12 cellular contexts compared by ENCODE assay signal in genomic region chr1:36166938-36167910, GRCh38. TPM values are rescaled to one million over a fixed set of nuclear protein-coding genes. Genes with fewer than 3 reads are reported as not detected.
A peak's percentile ranks its signal among the peaks of the same experiment; 100 is the strongest.
DNase-seq lines count a peak whose midpoint lies in the region; ATAC-seq and TF ChIP-seq lines count a peak whose summit lies in the region.
"Had no signal": no experiment of that assay in that cellular context is flagged by ENCODE, and none has a peak within 500 bp of the region (broad histone marks: within the 10 kb centered on the region; RNA-seq: fewer than 3 reads in every experiment).

No MANE protein-coding gene starts in this region.

- TF ChIP-seq CTCF in foreskin keratinocyte (conservative IDR thresholded peaks at IDR 0.05) = no peak
- no peak for TF ChIP-seq CTCF in smooth muscle cell (IDR thresholded peaks at IDR 0.05; ENCODE audit: borderline replicate concordance, insufficient read depth, poor library complexity, severe bottlenecking)
- no peak for TF ChIP-seq CTCF in ascending aorta (IDR thresholded peaks at IDR 0.05)

- H3K27ac ChIP-seq in foreskin keratinocyte (peak overlapping the region; percentile 97), smooth muscle cell (ENCODE audit: low read depth) (peak overlapping the region; percentile 95), ascending aorta (peak overlapping the region in 1 of 2 donors; percentile 44)

- peaks cover 59% of the 10 kb centered on the region for H3K4me1 ChIP-seq in foreskin keratinocyte
- H3K4me1 ChIP-seq in smooth muscle cell (ENCODE audit: low read depth) = no peaks in the 10 kb centered on the region
- H3K4me1 ChIP-seq in ascending aorta = peaks cover 9 to 18% of the 10 kb centered on the region in 2 donors

- H3K4me2 ChIP-seq in smooth muscle cell = no peak overlapping the region

- H2AFZ ChIP-seq in smooth muscle cell (ENCODE audit: low read depth) = no peak overlapping the region

- WGBS in smooth muscle cell (ENCODE audit: low lambda C conversion rate) = 81% methylated on average over 15 of the region's 15 CpGs

- peak in 1 of 2 donors; percentile 20 for ATAC-seq in activated naive CD4-positive, alpha-beta T cell treated with anti-CD3 and anti-CD28 coated beads, Interleukin-2, amount 50 U/mL, for 72 hours
- ATAC-seq in foreskin keratinocyte = peak; percentile 69

- no peak overlapping the region for H3K4me3 ChIP-seq in smooth muscle cell
- no peak overlapping the region for H3K4me3 ChIP-seq in ascending aorta

- no peaks in the 10 kb centered on the region for H3F3A ChIP-seq in smooth muscle cell (ENCODE audit: low read depth)

- H3K27me3 ChIP-seq in foreskin keratinocyte (no peaks in the 10 kb centered on the region), smooth muscle cell (ENCODE audit: low read depth) (no peaks in the 10 kb centered on the region), ascending aorta (no peaks in the 10 kb centered on the region)

- H3K36me3 ChIP-seq in smooth muscle cell (ENCODE audit: low read depth) (no peaks in the 10 kb centered on the region), ascending aorta (peaks cover 15 to 21% of the 10 kb centered on the region in 2 donors)

- H3K4me1 Mint-ChIP-seq in T-helper 1 cell treated with Interleukin-12 subunit alpha and Interleukin-12 subunit beta and Interleukin-4 antibody, amounts not matched to agents 30 μg/mL and 1 μg/mL, for 36 hours (ENCODE audit: low read depth) = peaks cover 34% of the 10 kb centered on the region

- DNase-seq in T-helper 1 cell (no peak), foreskin keratinocyte (peak; percentile 66 to 92), smooth muscle cell (lab: John Stamatoyannopoulos, UW; ENCODE audit: unreplicated experiment) (no peak), ascending aorta (ENCODE audit: low spot score in 2 of 2) (no peak), DMS153 treated with DMSO at 0.1 percent for 48 hours (lab: John Stamatoyannopoulos, UW; ENCODE audit: unreplicated experiment) (no peak), iPS-NIHi7 (ENCODE audit: extremely low spot score) (no peak)
- DNase-seq in activated naive CD4-positive, alpha-beta T cell treated with anti-CD3 and anti-CD28 coated beads, Interleukin-2, amount 50 U/mL, for 72 hours (ENCODE audit: low spot score in 2 of 2) = no peak
- DNase-seq: 8988T; activated CD4-positive, alpha-beta T cell treated with anti-CD3 and anti-CD28 coated beads, Interleukin-2, amount 50 U/mL, for 48 hours; naive B cell; NCI-H446 treated with DMSO at 0.1 percent for 48 hours had no signal

- H3K36me3 Mint-ChIP-seq in T-helper 1 cell treated with Interleukin-12 subunit alpha and Interleukin-12 subunit beta and Interleukin-4 antibody, amounts not matched to agents 30 μg/mL and 1 μg/mL, for 36 hours (ENCODE audit: low read depth) = peaks cover 33% of the 10 kb centered on the region
- peaks cover under 1 to 14% of the 10 kb centered on the region in 2 donors for H3K36me3 Mint-ChIP-seq in activated naive CD4-positive, alpha-beta T cell treated with anti-CD3 and anti-CD28 coated beads, Interleukin-2, amount 50 U/mL, for 72 hours

- peaks cover 98% of the 10 kb centered on the region for H4K20me1 ChIP-seq in smooth muscle cell (ENCODE audit: low read depth)

- intact Hi-C loops in ascending aorta (cut with DNase I) = no loop called here

- no peaks in the 10 kb centered on the region for H3K9me3 ChIP-seq in smooth muscle cell (replicated peaks; ENCODE audit: low read depth)
- H3K9me3 ChIP-seq in ascending aorta = no peaks in the 10 kb centered on the region

- H3K4me3 Mint-ChIP-seq in T-helper 1 cell treated with Interleukin-12 subunit alpha and Interleukin-12 subunit beta and Interleukin-4 antibody, amounts not matched to agents 30 μg/mL and 1 μg/mL, for 36 hours = no peak overlapping the region

- H3K9me3 Mint-ChIP-seq in T-helper 1 cell treated with Interleukin-12 subunit alpha and Interleukin-12 subunit beta and Interleukin-4 antibody, amounts not matched to agents 30 μg/mL and 1 μg/mL, for 36 hours = no peaks in the 10 kb centered on the region
- H3K9me3 Mint-ChIP-seq in activated naive CD4-positive, alpha-beta T cell treated with anti-CD3 and anti-CD28 coated beads, Interleukin-2, amount 50 U/mL, for 72 hours = no peaks in the 10 kb centered on the region

- peaks cover 100% of the 10 kb centered on the region for H3K79me2 ChIP-seq in smooth muscle cell (ENCODE audit: low read depth)

- H3K9ac ChIP-seq in smooth muscle cell (ENCODE audit: low read depth) = peak overlapping the region; percentile 85

- H3K27me3 Mint-ChIP-seq in T-helper 1 cell treated with Interleukin-12 subunit alpha and Interleukin-12 subunit beta and Interleukin-4 antibody, amounts not matched to agents 30 μg/mL and 1 μg/mL, for 36 hours (ENCODE audit: low read depth) = no peaks in the 10 kb centered on the region
- H3K27me3 Mint-ChIP-seq: naive B cell had no signal

- H3K27ac Mint-ChIP-seq in T-helper 1 cell treated with Interleukin-12 subunit alpha and Interleukin-12 subunit beta and Interleukin-4 antibody, amounts not matched to agents 30 μg/mL and 1 μg/mL, for 36 hours = peak overlapping the region; percentile 42
- peak overlapping the region; percentile 73 to 82 for H3K27ac Mint-ChIP-seq in activated naive CD4-positive, alpha-beta T cell treated with anti-CD3 and anti-CD28 coated beads, Interleukin-2, amount 50 U/mL, for 72 hours

RNA-seq across cellular contexts. Expression of gene MAP7D1, which starts 11.3 kb away (rescaled TPM):
- 100 to 1,000 TPM; 112 to 169 TPM for total RNA-seq in activated naive CD4-positive, alpha-beta T cell treated with anti-CD3 and anti-CD28 coated beads, Interleukin-2, amount 50 U/mL, for 72 hours
- total RNA-seq in foreskin keratinocyte (207 and 209 TPM in 2 replicates), smooth muscle cell (102 and 109 TPM in 2 replicates), ascending aorta (209 TPM)
- polyA plus RNA-seq in foreskin keratinocyte (259 and 272 TPM in 2 replicates), smooth muscle cell (169 and 186 TPM in 2 replicates)

RNA-seq across cellular contexts. Expression of gene TRAPPC3, which starts 17.9 kb away (rescaled TPM):
- total RNA-seq in activated naive CD4-positive, alpha-beta T cell treated with anti-CD3 and anti-CD28 coated beads, Interleukin-2, amount 50 U/mL, for 72 hours = 10 to 100 TPM; 43.7 to 55.3 TPM
- 115 and 121 TPM in 2 replicates for total RNA-seq in foreskin keratinocyte
- 142 and 153 TPM in 2 replicates for polyA plus RNA-seq in foreskin keratinocyte
- total RNA-seq in smooth muscle cell = 67.8 and 202 TPM in 2 replicates
- 113 and 114 TPM in 2 replicates for polyA plus RNA-seq in smooth muscle cell
- 52.0 TPM for total RNA-seq in ascending aorta

RNA-seq across cellular contexts. Expression of gene COL8A2, which starts 42.2 kb away (rescaled TPM):
- total RNA-seq in activated naive CD4-positive, alpha-beta T cell treated with anti-CD3 and anti-CD28 coated beads, Interleukin-2, amount 50 U/mL, for 72 hours = under 1 TPM; 0.11 to 0.23 TPM
- total RNA-seq in foreskin keratinocyte (0.68 and 0.78 TPM in 2 replicates), smooth muscle cell (21.7 and 32.9 TPM in 2 replicates), ascending aorta (41.7 TPM)
- polyA plus RNA-seq in foreskin keratinocyte (0.27 and 0.41 TPM in 2 replicates), smooth muscle cell (35.9 and 59.0 TPM in 2 replicates)

RNA-seq across cellular contexts. Expression of gene THRAP3, which starts 57.0 kb away (rescaled TPM):
- total RNA-seq in activated naive CD4-positive, alpha-beta T cell treated with anti-CD3 and anti-CD28 coated beads, Interleukin-2, amount 50 U/mL, for 72 hours = 100 to 1,000 TPM in 1 of 2 donors, 10 to 100 TPM in 1; 96.2 to 153 TPM
- total RNA-seq in foreskin keratinocyte = 108 and 119 TPM in 2 replicates
- 27.9 and 32.6 TPM in 2 replicates for polyA plus RNA-seq in foreskin keratinocyte
- 60.5 and 97.2 TPM in 2 replicates for total RNA-seq in smooth muscle cell
- 44.1 and 45.1 TPM in 2 replicates for polyA plus RNA-seq in smooth muscle cell
- 39.5 TPM for total RNA-seq in ascending aorta

Comparison
In these comparisons a context has a peak if more than half of its experiments do, and no peak if none do; other contexts are left out.
1. DNase-seq: peak in foreskin keratinocyte (2 of 2); none in T-helper 1 cell (0 of 5), activated naive CD4-positive, alpha-beta T cell treated with anti-CD3 and anti-CD28 coated beads, Interleukin-2, amount 50 U/mL, for 72 hours (0 of 2), smooth muscle cell (single experiment), ascending aorta (0 of 2), DMS153 treated with DMSO at 0.1 percent for 48 hours (single experiment) and iPS-NIHi7 (single experiment).
2. RNA of gene COL8A2, which starts 42.2 kb away (total RNA-seq): 41.7 TPM in ascending aorta (single experiment) and 21.7 to 32.9 TPM in smooth muscle cell; 0.68 to 0.78 TPM in foreskin keratinocyte and 0.11 to 0.23 TPM in activated naive CD4-positive, alpha-beta T cell treated with anti-CD3 and anti-CD28 coated beads, Interleukin-2, amount 50 U/mL, for 72 hours; every median in the first group is over 10 times any median in the second.